In genomic region chr20:32743237-32744112, GRCh38 we compare ENCODE assay signal across 8 cellular contexts. TPM values are rescaled to one million over a fixed set of nuclear protein-coding genes. Genes with fewer than 3 reads are reported as not detected.
A peak's percentile ranks its signal among the peaks of the same experiment; 100 is the strongest.
DNase-seq lines count a peak whose midpoint lies in the region; ATAC-seq and TF ChIP-seq lines count a peak whose summit lies in the region.

TSS of gene COMMD7 (minus strand) at chr20:32743467. CDS start at chr20:32743391, 76 bp downstream.

- H3K9ac ChIP-seq in neuronal stem cell (ENCODE audit: low read depth, low read length, poor library complexity), result peak within 1 kb of the TSS; percentile 90

- peak within 1 kb of the TSS; percentile 90 for H2BK12ac ChIP-seq in neuronal stem cell (ENCODE audit: low read length)

- H3K27me3 ChIP-seq in foreskin keratinocyte (no peaks in the 10 kb centered on the region), neuronal stem cell (ENCODE audit: control insufficient read depth in 3 of 3, insufficient read depth in 3 of 3, low read depth in 1 of 3, low read length in 3 of 3) (no peaks in the 10 kb centered on the region)

- H4K8ac ChIP-seq in neuronal stem cell (ENCODE audit: low read depth, low read length), result no peak within 1 kb of the TSS

- H3K9me3 ChIP-seq in neuronal stem cell (replicated peaks in 1 of 2; ENCODE audit: control insufficient read depth in 2 of 2, insufficient read depth in 1 of 2, low read depth in 1 of 2, low read length in 2 of 2), result no peaks in the 10 kb centered on the region

- H2BK120ac ChIP-seq in neuronal stem cell (ENCODE audit: low read depth, low read length), result peak within 1 kb of the TSS; percentile 61

- peak within 1 kb of the TSS; percentile 15 for H2AK5ac ChIP-seq in neuronal stem cell (ENCODE audit: low read depth, low read length)

- TF ChIP-seq CTCF in foreskin keratinocyte (conservative IDR thresholded peaks at IDR 0.05), result no peak

- H2BK5ac ChIP-seq in neuronal stem cell (ENCODE audit: low read length), result peak within 1 kb of the TSS; percentile 60

- WGBS in neuronal stem cell (ENCODE audit: extremely low coverage in 2 of 2, insufficient read length in 2 of 2, insufficient replicate concordance in 1 of 2), 2 donors, result no CpG with 5 or more reads among the region's 64 CpGs

- H3K4me1 ChIP-seq in foreskin keratinocyte, result peaks cover 7% of the 10 kb centered on the region
- H3K4me1 ChIP-seq in neuronal stem cell (ENCODE audit: control insufficient read depth in 2 of 2, insufficient read depth in 1 of 2, low read depth in 1 of 2, low read length in 2 of 2), result peaks cover 8 to 13% of the 10 kb centered on the region in 2 donors

- H3K4me3 ChIP-seq in neuronal stem cell (ENCODE audit: low read length in 2 of 2), result peak within 1 kb of the TSS; percentile 84 to 87

- H2BK15ac ChIP-seq in neuronal stem cell (ENCODE audit: low read length), result peak within 1 kb of the TSS; percentile 74

- DNase-seq in NCI-H82 (lab: John Stamatoyannopoulos, UW) (peak; percentile 44), NCI-H82 treated with DMSO at 0.1 percent for 48 hours (lab: John Stamatoyannopoulos, UW; ENCODE audit: unreplicated experiment) (no peak), RPMI8226 (peak; percentile 67), activated gamma-delta T cell (lab: John Stamatoyannopoulos, UW) (peak; percentile 47), foreskin keratinocyte (no peak), neuronal stem cell (ENCODE audit: low spot score) (no peak)

- H3K18ac ChIP-seq in neuronal stem cell (ENCODE audit: low read length), result peak within 1 kb of the TSS; percentile 97

- H3K79me1 ChIP-seq in neuronal stem cell (ENCODE audit: low read depth, low read length), result peaks cover 7% of the 10 kb centered on the region

- H3K4ac ChIP-seq in neuronal stem cell (ENCODE audit: low read length), result peak within 1 kb of the TSS; percentile 66

- H4K91ac ChIP-seq in neuronal stem cell (ENCODE audit: low read depth, low read length, poor library complexity), result no peak within 1 kb of the TSS

- peak within 1 kb of the TSS; percentile 91 for H3K23ac ChIP-seq in neuronal stem cell (ENCODE audit: low read depth, low read length, poor library complexity)

- peak within 1 kb of the TSS; percentile 89 for H3K14ac ChIP-seq in neuronal stem cell (ENCODE audit: low read length)

- H2AFZ ChIP-seq in neuronal stem cell (ENCODE audit: low read length), result peak within 1 kb of the TSS; percentile 95

- peak within 1 kb of the TSS; percentile 56 for H3K27ac ChIP-seq in foreskin keratinocyte
- H3K27ac ChIP-seq in neuronal stem cell (replicated peaks; ENCODE audit: low read length), result no peak within 1 kb of the TSS
- peak within 1 kb of the TSS; percentile 65 for H3K27ac ChIP-seq in temporal lobe (ENCODE audit: low read depth, low read length)

- ATAC-seq in HG03460 (IDR thresholded peaks at IDR 0.05; ENCODE audit: unreplicated experiment), result peak; percentile 71
- ATAC-seq in foreskin keratinocyte, result peak; percentile 67

- H3K36me3 ChIP-seq in neuronal stem cell (replicated peaks in 1 of 2; ENCODE audit: control insufficient read depth in 2 of 2, insufficient read depth in 2 of 2, low read length in 2 of 2), result no peaks in the 10 kb centered on the region

- peak within 1 kb of the TSS; percentile 89 for H3K4me2 ChIP-seq in neuronal stem cell (ENCODE audit: insufficient read depth, low read length, poor library complexity, severe bottlenecking)

RNA-seq across cellular contexts. Expression of gene COMMD7, which starts in this region (rescaled TPM):
- total RNA-seq in foreskin keratinocyte, result 34.7 and 39.9 TPM in 2 replicates
- 44.1 and 49.7 TPM in 2 replicates for polyA plus RNA-seq in foreskin keratinocyte
- polyA plus RNA-seq in neuronal stem cell (2013, experiment 1 of 2), result 37.3 TPM
- polyA plus RNA-seq in neuronal stem cell (2013, experiment 2 of 2), result 36.0 TPM
- total RNA-seq in temporal lobe, result 24.3 TPM

Comparison
In these comparisons a context has a peak if more than half of its experiments do, and no peak if none do; other contexts are left out.
1. DNase-seq: peak in NCI-H82 (single experiment), RPMI8226 (single experiment) and activated gamma-delta T cell (single experiment); none in NCI-H82 treated with DMSO at 0.1 percent for 48 hours (single experiment), foreskin keratinocyte (0 of 2) and neuronal stem cell (single experiment).